Comparison of ENCODE assay signal across 9 cellular contexts in genomic region chr17:58504826-58505351, GRCh38. TPM values are rescaled to one million over a fixed set of nuclear protein-coding genes. Genes with fewer than 3 reads are reported as not detected.
DNase-seq lines count a peak whose midpoint lies in the region; ATAC-seq and TF ChIP-seq lines count a peak whose summit lies in the region.
"Had no signal": no experiment of that assay in that cellular context is flagged by ENCODE, and none has a peak within 500 bp of the region (broad histone marks: within the 10 kb centered on the region; RNA-seq: fewer than 3 reads in every experiment).

No MANE protein-coding gene starts in this region.

- peak overlapping the region; percentile 39 for H3K27ac ChIP-seq in HL-60 (replicated peaks)
- H3K27ac ChIP-seq in lower lobe of right lung = peak overlapping the region; percentile 24
- H3K27ac ChIP-seq in gastrocnemius medialis = no peak overlapping the region

- H3K36me3 ChIP-seq in lower lobe of right lung (peaks cover 100% of the 10 kb centered on the region), gastrocnemius medialis (peaks cover 0 to 97% of the 10 kb centered on the region in 2 donors)

- ATAC-seq in GM18858 (IDR thresholded peaks at IDR 0.05; ENCODE audit: unreplicated experiment) (peak; percentile 77), GM21737 (IDR thresholded peaks at IDR 0.05; ENCODE audit: unreplicated experiment) (peak; percentile 80), lower lobe of right lung (peak; percentile 56 to 68), gastrocnemius medialis (no peak)
- ATAC-seq: Panc1 had no signal

- peak in 1 of 2 experiments; percentile 42 for DNase-seq in HL-60 (ENCODE audit: low read depth in 1 of 2, low spot score in 1 of 2)
- DNase-seq in lower lobe of right lung = no peak
- no peak for DNase-seq in gastrocnemius medialis
- no peak for DNase-seq in ACHN
- no peak for DNase-seq in NCI-H1694 treated with DMSO at 0.1 percent for 48 hours (lab: John Stamatoyannopoulos, UW)
- no peak for DNase-seq in activated CD8-positive, alpha-beta memory T cell treated with anti-CD3 and anti-CD28 coated beads for 24 hours

- H3K27me3 ChIP-seq in HL-60 (ENCODE audit: insufficient read depth, poor library complexity, severe bottlenecking) = no peaks in the 10 kb centered on the region
- no peaks in the 10 kb centered on the region for H3K27me3 ChIP-seq in lower lobe of right lung (ENCODE audit: low read depth)
- H3K27me3 ChIP-seq in gastrocnemius medialis = no peaks in the 10 kb centered on the region

- H3K4me1 ChIP-seq in lower lobe of right lung (peaks cover 9% of the 10 kb centered on the region), gastrocnemius medialis (no peaks in the 10 kb centered on the region)

- in situ Hi-C loops in gastrocnemius medialis (cut with MboI; ENCODE audit: low sequenced_read_pairs in 4 of 4) (loop anchor here in 2 of 4 donors (25.0 kb wide), 2 partner anchors 157 to 507 kb away; no protein-coding TSS in a partner anchor), ACHN (cut with HindIII; ENCODE audit: low pct_ligation_motif_present, low pct_unique_long_range_greater_than_20kb, low sequenced_read_pairs) (no loop called here)

- intact Hi-C loops in lower lobe of right lung (cut with DNase I) (no loop called here), gastrocnemius medialis (cut with DNase I; ENCODE audit: low total_unique reads) (no loop called here)

- H3K4me3 ChIP-seq in HL-60 (replicated peaks; ENCODE audit: insufficient read depth, low read length) = no peak overlapping the region
- H3K4me3 ChIP-seq in lower lobe of right lung = no peak overlapping the region
- no peak overlapping the region for H3K4me3 ChIP-seq in gastrocnemius medialis

- H3K9me3 ChIP-seq in lower lobe of right lung = no peaks in the 10 kb centered on the region
- no peaks in the 10 kb centered on the region for H3K9me3 ChIP-seq in gastrocnemius medialis

- TF ChIP-seq POLR2A in gastrocnemius medialis (IDR thresholded peaks at IDR 0.05) = no peak

- TF ChIP-seq CTCF in HL-60 (IDR thresholded peaks at IDR 0.05; ENCODE audit: insufficient read depth, low read length) = no peak
- no peak for TF ChIP-seq CTCF in lower lobe of right lung (IDR thresholded peaks at IDR 0.05)
- no peak for TF ChIP-seq CTCF in gastrocnemius medialis (IDR thresholded peaks at IDR 0.05 in 4 of 5, conservative IDR thresholded peaks at IDR 0.05 in 1 of 5)

RNA-seq across cellular contexts. Expression of gene MTMR4, which starts 9.5 kb away (rescaled TPM):
- total RNA-seq in lower lobe of right lung (37.3 TPM), gastrocnemius medialis (10 to 100 TPM in 3 of 4 donors, 1 to 10 TPM in 1; 7.9 to 16.1 (median 11.1) TPM)

RNA-seq across cellular contexts. Expression of gene HSF5, which starts 16.7 kb away (rescaled TPM):
- total RNA-seq in lower lobe of right lung = 0.32 TPM
- total RNA-seq in gastrocnemius medialis = not detected

Comparison
In these comparisons a context has a peak if more than half of its experiments do, and no peak if none do; other contexts are left out.
1. ATAC-seq: peak in GM18858 (single experiment), GM21737 (single experiment) and lower lobe of right lung (2 of 2); none in gastrocnemius medialis (0 of 2).
2. H3K27ac ChIP-seq: peak in HL-60 (single experiment) and lower lobe of right lung (single experiment); none in gastrocnemius medialis (0 of 4).